Comparison of ENCODE assay signal across 23 cellular contexts in the genomic region with DNA sequence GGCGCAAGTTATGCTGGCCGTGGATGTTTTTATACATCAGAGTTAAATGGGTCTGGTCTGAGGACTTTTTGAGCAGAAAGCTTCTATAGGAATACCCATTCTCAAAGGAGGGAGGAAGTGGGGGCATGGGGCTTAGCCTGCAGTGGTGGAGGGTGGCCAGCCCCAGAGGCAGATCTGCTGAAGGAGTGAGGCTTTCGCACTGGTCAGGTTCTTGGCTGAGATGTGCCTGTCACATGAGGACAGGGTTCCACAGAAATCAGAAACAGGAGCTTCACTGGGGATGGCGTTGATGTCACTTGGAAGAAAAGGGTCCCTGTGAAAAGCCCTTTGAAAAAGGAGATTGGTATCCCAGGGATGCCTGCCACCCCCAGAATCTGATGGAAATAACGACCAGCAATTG.
"Had no signal": no experiment of that assay in that cellular context is flagged by ENCODE, and none has a peak within 500 bp of the region (broad histone marks: within the 10 kb centered on the region; RNA-seq: fewer than 3 reads in every experiment).

No MANE protein-coding gene starts in this region.

- H3K9ac ChIP-seq: SK-N-SH had no signal

- H3K4me1 ChIP-seq: ascending aorta, body of pancreas had no signal

- ATAC-seq: activated CD4-positive, CD25-positive, alpha-beta regulatory T cell treated with anti-CD3 and anti-CD28 coated beads, Interleukin-2, amount 50 U/mL, for 24 hours; activated CD8-positive, alpha-beta memory T cell treated with anti-CD3 and anti-CD28 coated beads, Interleukin-2, amount 10 ng/mL, durations not matched to agents 7 days and 5 days; activated T-helper 17 cell treated with anti-CD3 and anti-CD28 coated beads, Interleukin-2, amount 50 U/mL, for 72 hours; body of pancreas had no signal

- H3K36me3 ChIP-seq: SJCRH30 had no signal

- H3K27ac Mint-ChIP-seq: activated CD8-positive, alpha-beta memory T cell treated with anti-CD3 and anti-CD28 coated beads, Interleukin-2, amount 10 ng/mL, durations not matched to agents 7 days and 5 days; activated T-helper 17 cell treated with anti-CD3 and anti-CD28 coated beads, Interleukin-2, amount 50 U/mL, for 72 hours had no signal

- H3K4me3 Mint-ChIP-seq: activated CD8-positive, alpha-beta memory T cell treated with anti-CD3 and anti-CD28 coated beads, Interleukin-2, amount 10 ng/mL, durations not matched to agents 7 days and 5 days; activated T-helper 17 cell treated with anti-CD3 and anti-CD28 coated beads, Interleukin-2, amount 50 U/mL, for 72 hours had no signal

- H3K4me3 ChIP-seq: ascending aorta, body of pancreas, SJCRH30 had no signal

- H3K9me3 Mint-ChIP-seq: activated T-helper 17 cell treated with anti-CD3 and anti-CD28 coated beads, Interleukin-2, amount 50 U/mL, for 72 hours had no signal

- H3K9me3 ChIP-seq: ascending aorta, body of pancreas, SJCRH30, SK-N-SH had no signal

- H3K27ac ChIP-seq: ascending aorta, body of pancreas, SJCRH30 had no signal

- DNase-seq: activated CD4-positive, alpha-beta T cell treated with anti-CD3 and anti-CD28 coated beads for 48 hours; activated CD4-positive, alpha-beta T cell treated with anti-CD3 and anti-CD28 coated beads, Interleukin-2, amount 50 U/mL, for 48 hours; activated CD8-positive, alpha-beta memory T cell treated with anti-CD3 and anti-CD28 coated beads, Interleukin-2, amount 10 ng/mL, durations not matched to agents 7 days and 5 days; activated naive CD4-positive, alpha-beta T cell treated with anti-CD3 and anti-CD28 coated beads, Interleukin-2, amount 50 U/mL, for 16 hours; activated T-cell treated with anti-CD3 and anti-CD28 coated beads, Interleukin-2, amount 50 U/mL, for 48 hours; amniotic stem cell; body of pancreas; Karpas-422; MM.1S; NCI-H1105; NCI-H1436; NCI-H1694 treated with DMSO at 0.1 percent for 48 hours; NCI-H2029 treated with DMSO at 0.1 percent for 48 hours; NCI-H345; NCI-H510A; NCI-H526 treated with DMSO at 0.1 percent for 48 hours; NCI-H82; SJCRH30; SK-N-SH; T-helper 1 cell had no signal

- H3K27me3 Mint-ChIP-seq: activated CD8-positive, alpha-beta memory T cell treated with anti-CD3 and anti-CD28 coated beads, Interleukin-2, amount 10 ng/mL, durations not matched to agents 7 days and 5 days; activated T-helper 17 cell treated with anti-CD3 and anti-CD28 coated beads, Interleukin-2, amount 50 U/mL, for 72 hours had no signal

- H3K4me2 ChIP-seq: SK-N-SH had no signal

- H3K27me3 ChIP-seq: ascending aorta, body of pancreas, SJCRH30 had no signal
